ENCODE assay signal across 9 cellular contexts in the genomic region with DNA sequence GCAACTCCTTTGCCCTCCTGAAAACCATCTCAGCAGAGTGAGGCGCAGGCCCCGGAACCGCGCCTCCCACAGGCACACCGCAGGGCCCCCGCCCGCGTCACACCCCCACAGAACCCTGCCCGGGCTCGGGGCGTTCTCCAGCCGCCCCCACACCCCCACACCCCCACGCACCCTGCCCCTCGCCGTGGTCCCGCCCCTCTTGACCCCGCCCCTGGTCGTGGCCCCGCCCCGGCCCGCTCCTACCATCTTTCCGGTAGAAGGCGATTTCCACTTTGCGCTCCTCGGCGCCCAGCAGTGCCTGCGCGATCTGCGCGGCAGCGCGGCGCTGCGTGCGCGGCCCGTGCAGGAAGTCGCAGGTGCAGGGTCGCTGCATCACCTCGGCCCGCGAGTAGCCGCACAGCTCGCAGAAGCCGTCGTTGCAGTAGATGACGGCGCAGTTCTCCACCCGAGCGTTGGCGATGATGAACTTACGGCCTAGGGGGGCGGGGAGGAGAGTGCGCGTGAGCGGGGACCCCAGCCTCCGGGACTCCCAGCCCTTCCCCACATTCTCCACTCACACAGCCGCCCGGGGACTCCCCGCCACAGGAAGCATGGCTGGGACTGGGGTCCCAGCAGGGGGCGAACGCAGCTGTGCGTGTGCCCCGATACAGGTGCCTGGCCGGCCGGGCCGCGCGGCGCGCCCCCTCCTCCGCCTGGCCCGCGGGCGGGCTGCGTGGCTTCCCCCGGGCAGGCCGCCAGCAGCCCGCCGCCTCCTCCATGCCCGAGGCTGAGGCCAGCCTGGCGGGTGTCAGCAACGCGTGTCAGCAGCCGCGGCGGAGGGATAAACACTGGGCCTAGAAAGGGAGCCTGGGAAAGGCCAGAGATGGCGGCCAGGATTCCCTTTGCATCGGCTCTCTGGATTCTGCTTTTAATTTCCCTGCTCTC. TPM values are rescaled to one million over a fixed set of nuclear protein-coding genes. Genes with fewer than 3 reads are reported as not detected.
A peak's percentile ranks its signal among the peaks of the same experiment; 100 is the strongest.
DNase-seq lines count a peak whose midpoint lies in the region; ATAC-seq, FAIRE-seq and TF ChIP-seq lines count a peak whose summit lies in the region.
"Had no signal": no experiment of that assay in that cellular context is flagged by ENCODE, and none has a peak within 500 bp of the region (broad histone marks: within the 10 kb centered on the region; RNA-seq: fewer than 3 reads in every experiment).

No MANE protein-coding gene starts in this region.

- peak; percentile 66 for ATAC-seq in GM21381 (IDR thresholded peaks at IDR 0.05; ENCODE audit: unreplicated experiment)
- ATAC-seq in left lung = peak; percentile 57

- H3K9me3 ChIP-seq in breast epithelium (no peaks in the 10 kb centered on the region), left lung (no peaks in the 10 kb centered on the region)

- H3K4me1 ChIP-seq in breast epithelium = peaks cover 8 to 9% of the 10 kb centered on the region in 2 donors
- H3K4me1 ChIP-seq in left lung = peaks cover 14 to 41% of the 10 kb centered on the region in 2 donors

- H3K27ac ChIP-seq in VCaP (peak overlapping the region; percentile 100), breast epithelium (no peak overlapping the region), left lung (no peak overlapping the region)

- intact Hi-C loops in breast epithelium (cut with DNase I; ENCODE audit: low total_unique reads) = loop anchor here (5.0 kb wide), 1 partner anchor 1073 kb away; no protein-coding TSS in a partner anchor
- intact Hi-C loops in left lung (cut with DNase I) = no loop called here

- peak overlapping the region; percentile 12 to 73 (median 53) for H3K4me3 ChIP-seq in breast epithelium
- H3K4me3 ChIP-seq in left lung = peak overlapping the region; percentile 15 to 39

- DNase-seq in D721Med (ENCODE audit: insufficient read length, low spot score) = peak; percentile 88
- peak; percentile 69 for DNase-seq in LoVo (ENCODE audit: low spot score)
- no peak for DNase-seq in breast epithelium (ENCODE audit: low spot score in 2 of 2)
- peak in 1 of 2 donors; percentile 86 for DNase-seq in left lung
- DNase-seq in stimulated activated CD4-positive, alpha-beta T cell treated with anti-CD3 and anti-CD28 coated beads, Interleukin-4, amount 100 ng/mL, for 48 hours (ENCODE audit: low read depth in 2 of 2) = peak; percentile 60 to 66
- no peak for DNase-seq in glomerular visceral epithelial cell (ENCODE audit: extremely low spot score)

- H3K36me3 ChIP-seq in breast epithelium (no peaks in the 10 kb centered on the region), left lung (no peaks in the 10 kb centered on the region)

- H3K27me3 ChIP-seq in breast epithelium = peaks cover 15 to 32% of the 10 kb centered on the region in 2 donors
- peaks cover 40 to 97% of the 10 kb centered on the region in 2 donors for H3K27me3 ChIP-seq in left lung

- no peak for FAIRE-seq in D721Med (lab: Jason Lieb, UNC)
- FAIRE-seq: colon had no signal

- TF ChIP-seq CTCF in D721Med (IDR thresholded peaks at IDR 0.05; ENCODE audit: insufficient read depth, missing control alignments) (peak; percentile 28), VCaP (conservative IDR thresholded peaks at IDR 0.05) (peak; percentile 53), breast epithelium (IDR thresholded peaks at IDR 0.05) (peak in 1 of 3 donors; percentile 13), left lung (IDR thresholded peaks at IDR 0.05) (no peak)

- no peak for TF ChIP-seq POLR2A in breast epithelium (IDR thresholded peaks at IDR 0.05)

RNA-seq across cellular contexts. Expression of a gene that starts 3.4 kb away (rescaled TPM):
- total RNA-seq in breast epithelium = under 1 TPM; under 0.01 to 0.29 (median 0.16) TPM
- total RNA-seq in left lung = 1 to 10 TPM in 1 of 2 donors, under 1 TPM in 1; 0.82 to 1.3 TPM

RNA-seq across cellular contexts. Expression of a gene that starts 16.1 kb away (rescaled TPM):
- total RNA-seq in breast epithelium (10 to 100 TPM in 1 of 3 donors, 1 to 10 TPM in 2; 3.8 to 35.1 (median 5.1) TPM), left lung (10 to 100 TPM; 12.1 to 21.8 TPM)

RNA-seq across cellular contexts. Expression of a gene that starts 49.6 kb away (rescaled TPM):
- total RNA-seq in breast epithelium (1 to 10 TPM in 1 of 3 donors, under 1 TPM in 1, not detected in 1; 0.44 to 2.0 TPM), left lung (under 1 TPM; 0.68 to 0.70 TPM)

RNA-seq across cellular contexts. Expression of a gene that starts 53.5 kb away (rescaled TPM):
- total RNA-seq in breast epithelium (10 to 100 TPM; 14.7 to 19.3 (median 17.6) TPM), left lung (10 to 100 TPM; 47.5 to 52.1 TPM)

Comparison
In these comparisons a context has a peak if more than half of its experiments do, and no peak if none do; other contexts are left out.
1. DNase-seq: peak in D721Med (single experiment), LoVo (single experiment) and stimulated activated CD4-positive, alpha-beta T cell treated with anti-CD3 and anti-CD28 coated beads, Interleukin-4, amount 100 ng/mL, for 48 hours (2 of 2); none in breast epithelium (0 of 2) and glomerular visceral epithelial cell (single experiment).
2. CTCF ChIP-seq: peak in D721Med (single experiment) and VCaP (single experiment); none in left lung (0 of 2).